10 cellular contexts compared by ENCODE assay signal in the genomic region with DNA sequence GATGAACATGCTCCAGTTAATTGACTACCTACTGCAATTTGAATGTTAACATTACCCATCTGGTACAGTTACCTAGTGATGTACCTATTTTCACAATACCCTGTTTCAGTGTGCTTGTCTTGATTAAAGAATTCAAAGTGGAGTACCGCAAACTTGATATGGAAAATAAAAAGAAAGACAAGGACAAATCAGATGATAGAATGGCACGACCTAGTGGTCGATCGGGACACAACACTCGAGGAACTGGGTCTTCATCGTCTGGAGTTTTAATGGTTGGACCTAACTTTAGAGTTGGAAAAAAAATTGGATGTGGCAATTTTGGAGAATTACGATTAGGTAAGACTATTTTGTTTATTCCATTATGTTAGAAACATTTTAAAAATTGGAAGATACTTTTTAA. TPM values are rescaled to one million over a fixed set of nuclear protein-coding genes. Genes with fewer than 3 reads are reported as not detected.
DNase-seq lines count a peak whose midpoint lies in the region; ATAC-seq and TF ChIP-seq lines count a peak whose summit lies in the region.
"Had no signal": no experiment of that assay in that cellular context is flagged by ENCODE, and none has a peak within 500 bp of the region (broad histone marks: within the 10 kb centered on the region; RNA-seq: fewer than 3 reads in every experiment).

No MANE protein-coding gene starts in this region.

- H3K27me3 ChIP-seq in left ventricle myocardium inferior (ENCODE audit: low read depth): no peaks in the 10 kb centered on the region
- H3K27me3 ChIP-seq in fibroblast of lung (ENCODE audit: control insufficient read depth, insufficient read depth, low read length): no peaks in the 10 kb centered on the region
- no peaks in the 10 kb centered on the region for H3K27me3 ChIP-seq in transverse colon
- H3K27me3 ChIP-seq in PC-9 (ENCODE audit: insufficient read depth, low read depth): no peaks in the 10 kb centered on the region

- 71 to 84% methylated on average over 7 of the region's 7 CpGs for WGBS in transverse colon (ENCODE audit: low coverage in 1 of 2), 2 donors

- POLR2A ChIA-PET in RWPE1 (lab: Yijun Ruan, JAX; ENCODE audit: low non-redundant PET) (no interaction called here), PC-9 (lab: Charles Lee; ENCODE audit: unreplicated experiment) (no interaction called here)

- H3K9me2 ChIP-seq in PC-9 (ENCODE audit: insufficient read depth): no peaks in the 10 kb centered on the region

- H3K9ac ChIP-seq in fibroblast of lung (ENCODE audit: insufficient read depth, low read length): no peak overlapping the region

- DNase-seq in left ventricle myocardium inferior (no peak), cardiac septum (ENCODE audit: low spot score) (no peak), RWPE1 (ENCODE audit: low spot score) (peak; percentile 6), fibroblast of lung (ENCODE audit: low read depth in 2 of 2) (peak; percentile 5 to 46), transverse colon (peak; percentile 21), NCI-H1417 treated with DMSO at 0.1 percent for 48 hours (lab: John Stamatoyannopoulos, UW) (no peak), PC-9 (no peak)
- DNase-seq: NCI-H526 had no signal

- no peak for ATAC-seq in HG03378 (IDR thresholded peaks at IDR 0.05; ENCODE audit: unreplicated experiment)
- ATAC-seq: effector memory CD8-positive, alpha-beta T cell had no signal

- H3K4me2 ChIP-seq in fibroblast of lung (ENCODE audit: extremely low read depth, insufficient read depth, low read length) (no peak overlapping the region), PC-9 (no peak overlapping the region)

- H3K4me1 ChIP-seq in left ventricle myocardium inferior (peaks cover 23% of the 10 kb centered on the region), fibroblast of lung (ENCODE audit: control insufficient read depth, extremely low read depth, insufficient read depth, low read length) (no peaks in the 10 kb centered on the region), transverse colon (peaks cover 0 to 27% (median 12%) of the 10 kb centered on the region in 4 donors), PC-9 (replicated peaks; ENCODE audit: insufficient read depth) (no peaks in the 10 kb centered on the region)

- H3K9me3 ChIP-seq in left ventricle myocardium inferior (replicated peaks) (no peaks in the 10 kb centered on the region), fibroblast of lung (ENCODE audit: control insufficient read depth, insufficient read depth, low read depth, low read length) (no peaks in the 10 kb centered on the region), transverse colon (no peaks in the 10 kb centered on the region), PC-9 (ENCODE audit: insufficient read depth, low read depth) (0 out of 2 replicates have a peak, but pooled peaks cover 2% of the 10 kb centered on the region)

- TF ChIP-seq EP300 in transverse colon (IDR thresholded peaks at IDR 0.05; ENCODE audit: low read depth): no peak

- H3K79me2 ChIP-seq in fibroblast of lung (ENCODE audit: control insufficient read depth, insufficient read depth, low read length) (peaks cover 13% of the 10 kb centered on the region), PC-9 (ENCODE audit: low read depth) (peaks cover 36% of the 10 kb centered on the region)

- no peak overlapping the region for H3K4me3 ChIP-seq in left ventricle myocardium inferior
- no peak overlapping the region for H3K4me3 ChIP-seq in fibroblast of lung (replicated peaks in 1 of 4; ENCODE audit: control extremely low read depth in 1 of 4, insufficient read depth in 1 of 4, low read depth in 3 of 4, low read length in 4 of 4)
- H3K4me3 ChIP-seq in transverse colon: no peak overlapping the region
- H3K4me3 ChIP-seq in PC-9: no peak overlapping the region

- in situ Hi-C loops in transverse colon (cut with MboI; ENCODE audit: low pct_ligation_motif_present in 1 of 4, low pct_unique_long_range_greater_than_20kb in 1 of 4, low sequenced_read_pairs in 3 of 4): no loop called here

- H2AFZ ChIP-seq in fibroblast of lung (ENCODE audit: low read length) (no peak overlapping the region), PC-9 (no peak overlapping the region)

- TF ChIP-seq POLR2A in transverse colon (IDR thresholded peaks at IDR 0.05): no peak

- BruUV-seq in PC-9 (replicated peaks; lab: Mats Ljungman, UMichigan): no TSS peak

- H4K20me1 ChIP-seq in fibroblast of lung (ENCODE audit: control insufficient read depth, extremely low read depth, insufficient read depth, low read length) (no peaks in the 10 kb centered on the region), PC-9 (ENCODE audit: insufficient read depth) (peaks cover 24% of the 10 kb centered on the region)

- H3K36me3 ChIP-seq in left ventricle myocardium inferior (no peaks in the 10 kb centered on the region), fibroblast of lung (ENCODE audit: control insufficient read depth, insufficient read depth, low read length) (no peaks in the 10 kb centered on the region), transverse colon (no peaks in the 10 kb centered on the region), PC-9 (ENCODE audit: low read depth) (0 out of 2 replicates have a peak, but pooled peaks cover 5% of the 10 kb centered on the region)

- peak; percentile 47 for TF ChIP-seq CTCF in left ventricle myocardium inferior (IDR thresholded peaks at IDR 0.05; ENCODE audit: borderline replicate concordance)
- peak; percentile 32; the same call in 1 of the 2 replicates for TF ChIP-seq CTCF in RWPE1 (conservative IDR thresholded peaks at IDR 0.05; ENCODE audit: low read depth)
- peak in 1 of 2 donors; percentile 59 for TF ChIP-seq CTCF in fibroblast of lung (conservative IDR thresholded peaks at IDR 0.05 in 1 of 2, IDR thresholded peaks at IDR 0.05 in 1 of 2; ENCODE audit: low read depth in 1 of 2, low read length in 2 of 2)
- TF ChIP-seq CTCF in transverse colon (IDR thresholded peaks at IDR 0.05): peak; percentile 19 to 52 (median 48)
- no peak; the same call in 1 of the 2 replicates for TF ChIP-seq CTCF in PC-9 (conservative IDR thresholded peaks at IDR 0.05)

- CTCF ChIA-PET in RWPE1 (lab: Yijun Ruan, JAX) (interaction anchor here (0.9 kb wide), 1 partner anchor 40 kb away, joined by 4 read pairs; no protein-coding TSS in a partner anchor), PC-9 (lab: Charles Lee) (no interaction called here)

- no peaks in the 10 kb centered on the region for H3F3A ChIP-seq in PC-9 (ENCODE audit: insufficient read depth, low read depth)

- no peak overlapping the region for H3K27ac ChIP-seq in left ventricle myocardium inferior (replicated peaks)
- no peak overlapping the region for H3K27ac ChIP-seq in RWPE1
- no peak overlapping the region for H3K27ac ChIP-seq in fibroblast of lung (ENCODE audit: insufficient read depth, low read length)
- no peak overlapping the region for H3K27ac ChIP-seq in transverse colon
- no peak overlapping the region for H3K27ac ChIP-seq in PC-9

- intact Hi-C loops in left ventricle myocardium inferior (cut with micrococcal nuclease): no loop called here
- intact Hi-C loops in cardiac septum (cut with DNase I): no loop called here
- intact Hi-C loops in transverse colon (cut with DNase I; ENCODE audit: low total_unique reads): no loop called here
- intact Hi-C loops in PC-9 (cut with micrococcal nuclease; ENCODE audit: unreplicated experiment): no loop called here

RNA-seq across cellular contexts. Expression of a gene that starts 33.5 kb away (rescaled TPM):
- total RNA-seq in left ventricle myocardium inferior (27.6 TPM), cardiac septum (28.0 TPM), fibroblast of lung (57.0 and 60.1 TPM in 2 replicates), transverse colon (10 to 100 TPM; 31.8 to 84.0 (median 55.9) TPM), PC-9 (2021) (31.3 and 39.0 TPM in 2 replicates)
- 28.4 and 31.9 TPM in 2 replicates for polyA plus RNA-seq in fibroblast of lung
- polyA plus RNA-seq in fibroblast of lung (2012): 17.1 and 19.0 TPM in 2 replicates
- polyA minus RNA-seq in fibroblast of lung (ENCODE audit: low replicate concordance): 3.6 and 4.0 TPM in 2 replicates

Comparison
In these comparisons a context has a peak if more than half of its experiments do, and no peak if none do; other contexts are left out.
1. DNase-seq: peak in RWPE1 (single experiment), fibroblast of lung (2 of 2) and transverse colon (single experiment); none in left ventricle myocardium inferior (single experiment), cardiac septum (single experiment), NCI-H1417 treated with DMSO at 0.1 percent for 48 hours (single experiment) and PC-9 (0 of 2).